30 cellular contexts compared by ENCODE assay signal in genomic region chr5:69248019-69248418, GRCh38. TPM values are rescaled to one million over a fixed set of nuclear protein-coding genes. Genes with fewer than 3 reads are reported as not detected.
"Had no signal": no experiment of that assay in that cellular context is flagged by ENCODE, and none has a peak within 500 bp of the region (broad histone marks: within the 10 kb centered on the region; RNA-seq: fewer than 3 reads in every experiment).

No MANE protein-coding gene starts in this region.

- H3K4me3 ChIP-seq: ascending aorta, esophagus muscularis mucosa, gastroesophageal sphincter, heart right ventricle, hepatocyte had no signal

- H3K27ac ChIP-seq: ascending aorta, esophagus muscularis mucosa, gastroesophageal sphincter, heart right ventricle, hepatocyte had no signal

- H3K4me3 Mint-ChIP-seq: activated CD4-positive, alpha-beta memory T cell treated with anti-CD3 and anti-CD28 coated beads for 36 hours; activated CD8-positive, alpha-beta memory T cell treated with anti-CD3 and anti-CD28 coated beads, Interleukin-2, amount 10 ng/mL, durations not matched to agents 7 days and 5 days; activated CD8-positive, alpha-beta T cell treated with anti-CD3 and anti-CD28 coated beads, Interleukin-2, amount 10 ng/mL, durations not matched to agents 7 days and 5 days; activated naive CD4-positive, alpha-beta T cell treated with anti-CD3 and anti-CD28 coated beads for 36 hours; activated naive CD8-positive, alpha-beta T cell treated with anti-CD3 and anti-CD28 coated beads, Interleukin-2, amount 10 ng/mL, durations not matched to agents 7 days and 5 days; activated T-helper 1 cell treated with anti-CD3 and anti-CD28 coated beads, Interleukin-12 subunit alpha, Interleukin-12 subunit beta, Interleukin-2, Interleukin-4 antibody, amounts not matched to agents 30 ng/mL and 10 ng/mL and 1 ng/mL, durations not matched to agents 14 hours and 24 hours and 36 hours; brain; central memory CD8-positive, alpha-beta T cell; effector memory CD8-positive, alpha-beta T cell had no signal

- H3K4me1 Mint-ChIP-seq: brain had no signal

- ATAC-seq: activated CD4-positive, CD25-positive, alpha-beta regulatory T cell treated with anti-CD3 and anti-CD28 coated beads, Interleukin-2, amount 50 U/mL, for 24 hours; activated CD8-positive, alpha-beta memory T cell treated with anti-CD3 and anti-CD28 coated beads, Interleukin-2, amount 10 ng/mL, durations not matched to agents 7 days and 5 days; activated CD8-positive, alpha-beta T cell treated with anti-CD3 and anti-CD28 coated beads, Interleukin-2, amount 10 ng/mL, durations not matched to agents 7 days and 5 days; activated naive CD4-positive, alpha-beta T cell treated with anti-CD3 and anti-CD28 coated beads, Interleukin-2, amount 50 U/mL, for 72 hours; effector memory CD8-positive, alpha-beta T cell; gastroesophageal sphincter; heart right ventricle had no signal

- DNase-seq: activated CD4-positive, alpha-beta memory T cell treated with anti-CD3 and anti-CD28 coated beads for 36 hours; activated CD4-positive, alpha-beta T cell treated with anti-CD3 and anti-CD28 coated beads for 48 hours; activated CD4-positive, alpha-beta T cell treated with anti-CD3 and anti-CD28 coated beads, Interleukin-2, amount 50 U/mL, for 1 hour; activated CD8-positive, alpha-beta memory T cell treated with anti-CD3 and anti-CD28 coated beads, Interleukin-2, amount 10 ng/mL, durations not matched to agents 7 days and 5 days; activated CD8-positive, alpha-beta memory T cell treated with anti-CD3 and anti-CD28 coated beads, Interleukin-2, amount 50 U/mL, for 4 hours; activated CD8-positive, alpha-beta T cell treated with anti-CD3 and anti-CD28 coated beads, Interleukin-2, amount 10 ng/mL, durations not matched to agents 7 days and 5 days; activated effector memory CD4-positive, alpha-beta T cell treated with anti-CD3 and anti-CD28 coated beads, Interleukin-2, amount 50 U/mL, for 16 hours; activated naive CD4-positive, alpha-beta T cell treated with anti-CD3 and anti-CD28 coated beads for 36 hours; activated naive CD8-positive, alpha-beta T cell treated with anti-CD3 and anti-CD28 coated beads, Interleukin-2, amount 10 ng/mL, durations not matched to agents 7 days and 5 days; activated T-cell treated with anti-CD3 and anti-CD28 coated beads, Interleukin-2, amount 50 U/mL, for 1 hour; activated T-cell treated with anti-CD3 and anti-CD28 coated beads, Interleukin-2, amount 50 U/mL, for 48 hours; cortex of kidney; dermis blood vessel endothelial cell; effector CD4-positive, alpha-beta T cell; effector memory CD8-positive, alpha-beta T cell; erythroblast; foreskin melanocyte; heart right ventricle; T-helper 2 cell had no signal

- H3K27ac Mint-ChIP-seq: activated CD4-positive, alpha-beta memory T cell treated with anti-CD3 and anti-CD28 coated beads for 36 hours; activated CD8-positive, alpha-beta memory T cell treated with anti-CD3 and anti-CD28 coated beads, Interleukin-2, amount 10 ng/mL, durations not matched to agents 7 days and 5 days; activated CD8-positive, alpha-beta T cell treated with anti-CD3 and anti-CD28 coated beads, Interleukin-2, amount 10 ng/mL, durations not matched to agents 7 days and 5 days; activated naive CD4-positive, alpha-beta T cell treated with anti-CD3 and anti-CD28 coated beads for 36 hours; activated naive CD4-positive, alpha-beta T cell treated with anti-CD3 and anti-CD28 coated beads, Interleukin-2, amount 50 U/mL, for 72 hours; activated naive CD8-positive, alpha-beta T cell treated with anti-CD3 and anti-CD28 coated beads, Interleukin-2, amount 10 ng/mL, durations not matched to agents 7 days and 5 days; activated T-helper 1 cell treated with anti-CD3 and anti-CD28 coated beads, Interleukin-12 subunit alpha, Interleukin-12 subunit beta, Interleukin-2, Interleukin-4 antibody, amounts not matched to agents 30 ng/mL and 10 ng/mL and 1 ng/mL, durations not matched to agents 14 hours and 24 hours and 36 hours; activated T-helper 2 cell treated with anti-CD3 and anti-CD28 coated beads, Interferon-gamma antibody, Interleukin-2, Interleukin-4, amounts not matched to agents 10 μg/mL and 5 μg/mL and 100 μg/mL, durations not matched to agents 14 hours and 24 hours and 36 hours; brain; effector memory CD8-positive, alpha-beta T cell had no signal

- H3K27me3 Mint-ChIP-seq: activated CD4-positive, alpha-beta memory T cell treated with anti-CD3 and anti-CD28 coated beads for 36 hours; activated CD8-positive, alpha-beta memory T cell treated with anti-CD3 and anti-CD28 coated beads, Interleukin-2, amount 10 ng/mL, durations not matched to agents 7 days and 5 days; activated naive CD8-positive, alpha-beta T cell treated with anti-CD3 and anti-CD28 coated beads, Interleukin-2, amount 10 ng/mL, durations not matched to agents 7 days and 5 days; brain; central memory CD8-positive, alpha-beta T cell; effector memory CD8-positive, alpha-beta T cell had no signal

- H2AFZ ChIP-seq: hepatocyte had no signal

- H3K4me1 ChIP-seq: ascending aorta had no signal

- H3K9me3 Mint-ChIP-seq: activated naive CD4-positive, alpha-beta T cell treated with anti-CD3 and anti-CD28 coated beads, Interleukin-2, amount 50 U/mL, for 72 hours; activated T-helper 1 cell treated with anti-CD3 and anti-CD28 coated beads, Interleukin-12 subunit alpha, Interleukin-12 subunit beta, Interleukin-2, Interleukin-4 antibody, amounts not matched to agents 30 ng/mL and 10 ng/mL and 1 ng/mL, durations not matched to agents 14 hours and 24 hours and 36 hours; central memory CD8-positive, alpha-beta T cell; effector memory CD8-positive, alpha-beta T cell had no signal

- H3K36me3 ChIP-seq: esophagus muscularis mucosa had no signal

- H3K4me2 ChIP-seq: hepatocyte had no signal

- H3K9me3 ChIP-seq: esophagus muscularis mucosa, gastroesophageal sphincter had no signal

- FAIRE-seq: bronchial epithelial cell had no signal

- H3K27me3 ChIP-seq: ascending aorta, esophagus muscularis mucosa, gastroesophageal sphincter, heart right ventricle, hepatocyte had no signal

RNA-seq across cellular contexts. Expression of gene CENPH, which starts 58.6 kb away (rescaled TPM):
- total RNA-seq: ascending aorta had no signal
